Comparison of ENCODE assay signal across 13 cellular contexts in the genomic region with DNA sequence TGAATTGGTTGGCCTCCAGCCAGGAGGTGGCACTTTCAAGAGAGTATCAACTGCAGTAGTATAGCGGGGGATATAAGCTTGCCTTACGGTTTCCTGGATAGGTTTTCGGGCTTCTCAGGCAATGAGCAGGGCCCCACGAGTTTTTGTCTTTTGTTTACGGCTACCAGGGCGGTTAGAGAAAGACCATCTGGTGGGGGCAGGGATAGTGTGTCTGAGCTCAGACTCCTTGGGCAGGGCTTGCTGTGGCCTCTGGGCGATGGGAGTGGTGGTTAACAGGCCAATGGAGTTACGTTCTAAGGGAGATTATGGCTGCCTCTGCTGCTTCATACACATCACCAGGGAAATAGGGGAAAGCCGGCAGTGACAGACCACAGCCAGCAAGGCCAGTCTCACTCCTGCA.
"Had no signal": no experiment of that assay in that cellular context is flagged by ENCODE, and none has a peak within 500 bp of the region (broad histone marks: within the 10 kb centered on the region; RNA-seq: fewer than 3 reads in every experiment).

No MANE protein-coding gene starts in this region.

- ATAC-seq: right lobe of liver; stimulated activated effector memory CD8-positive, alpha-beta T cell treated with anti-CD3 and anti-CD28 coated beads, Interleukin-12 subunit alpha, Interleukin-12 subunit beta, amount 100 ng/mL, for 72 hours had no signal

- H3K4me3 ChIP-seq: dorsolateral prefrontal cortex, prostate gland, right lobe of liver, transverse colon had no signal

- H3K4me1 ChIP-seq: prostate gland, right lobe of liver, transverse colon had no signal

- H3K27ac Mint-ChIP-seq: activated CD4-positive, alpha-beta memory T cell treated with anti-CD3 and anti-CD28 coated beads for 36 hours; mesothelial cell of epicardium; stimulated activated effector memory CD8-positive, alpha-beta T cell treated with anti-CD3 and anti-CD28 coated beads, Interleukin-12 subunit alpha, Interleukin-12 subunit beta, amount 100 ng/mL, for 72 hours had no signal

- H3K4me3 Mint-ChIP-seq: activated CD4-positive, alpha-beta memory T cell treated with anti-CD3 and anti-CD28 coated beads for 36 hours; mesothelial cell of epicardium; stimulated activated effector memory CD8-positive, alpha-beta T cell treated with anti-CD3 and anti-CD28 coated beads, Interleukin-12 subunit alpha, Interleukin-12 subunit beta, amount 100 ng/mL, for 72 hours had no signal

- H3K27me3 Mint-ChIP-seq: activated CD4-positive, alpha-beta memory T cell treated with anti-CD3 and anti-CD28 coated beads for 36 hours had no signal

- H3K27me3 ChIP-seq: dorsolateral prefrontal cortex, neutrophil, right lobe of liver, transverse colon had no signal

- H3K36me3 ChIP-seq: neutrophil, prostate gland, right lobe of liver, transverse colon had no signal

- H3K27ac ChIP-seq: dorsolateral prefrontal cortex, neutrophil, prostate gland, right lobe of liver, transverse colon had no signal

- H3K9me3 ChIP-seq: neutrophil, prostate gland, right lobe of liver, transverse colon had no signal

- H3K4me1 Mint-ChIP-seq: mesothelial cell of epicardium had no signal

- DNase-seq: activated CD4-positive, alpha-beta memory T cell treated with anti-CD3 and anti-CD28 coated beads for 36 hours; activated CD4-positive, alpha-beta T cell treated with anti-CD3 and anti-CD28 coated beads for 1 hour; activated CD8-positive, alpha-beta memory T cell treated with anti-CD3 and anti-CD28 coated beads, Interleukin-2, amount 50 U/mL, for 48 hours; activated naive CD4-positive, alpha-beta T cell; dorsolateral prefrontal cortex; foreskin melanocyte; head of caudate nucleus; right lobe of liver; transverse colon had no signal
